ENCODE assay signal across 8 cellular contexts in genomic region chr15:31870336-31871158, GRCh38. TPM values are rescaled to one million over a fixed set of nuclear protein-coding genes. Genes with fewer than 3 reads are reported as not detected.
DNase-seq lines count a peak whose midpoint lies in the region; ATAC-seq and TF ChIP-seq lines count a peak whose summit lies in the region.

Gene OTUD7A (minus strand): TSS chr15:31870673.

- H3K9me3 Mint-ChIP-seq in activated CD4-positive, alpha-beta T cell treated with anti-CD3 and anti-CD28 coated beads, Interleukin-2, amount 10 ng/mL, durations not matched to agents 24 days and 14 days, result no peaks in the 10 kb centered on the region

- peak within 1 kb of the TSS; percentile 83 for H3K27ac Mint-ChIP-seq in activated CD4-positive, alpha-beta T cell treated with anti-CD3 and anti-CD28 coated beads, Interleukin-2, amount 10 ng/mL, durations not matched to agents 24 days and 14 days

- peak; percentile 67 for ATAC-seq in GM19043 (IDR thresholded peaks at IDR 0.05; ENCODE audit: low read depth, unreplicated experiment)
- peak; percentile 88 for ATAC-seq in HG03354 (IDR thresholded peaks at IDR 0.05; ENCODE audit: poor library complexity, severe bottlenecking, unreplicated experiment)
- ATAC-seq in left lung, result peak; percentile 97

- peaks cover 0 to 11% of the 10 kb centered on the region in 2 donors for H3K4me1 ChIP-seq in left lung

- intact Hi-C loops in activated CD4-positive, alpha-beta T cell treated with anti-CD3 and anti-CD28 coated beads, Interleukin-2, amount 10 ng/mL, durations not matched to agents 24 days and 14 days (cut with micrococcal nuclease), result loop anchor here (5.0 kb wide), 2 partner anchors 543 to 878 kb away; partner anchors contain the start of genes KLF13 and MTMR10
- intact Hi-C loops in left lung (cut with DNase I), result no loop called here

- no peaks in the 10 kb centered on the region for H3K9me3 ChIP-seq in left lung

- no peaks in the 10 kb centered on the region for H3K36me3 ChIP-seq in left lung

- peaks cover 3% of the 10 kb centered on the region for H3K36me3 Mint-ChIP-seq in activated CD4-positive, alpha-beta T cell treated with anti-CD3 and anti-CD28 coated beads, Interleukin-2, amount 10 ng/mL, durations not matched to agents 24 days and 14 days (ENCODE audit: low read depth)

- TF ChIP-seq CTCF in AG09319 (IDR thresholded peaks at IDR 0.05; ENCODE audit: low read depth, low read length) (no peak), left lung (IDR thresholded peaks at IDR 0.05) (no peak)

- H3K27me3 Mint-ChIP-seq in activated CD4-positive, alpha-beta T cell treated with anti-CD3 and anti-CD28 coated beads, Interleukin-2, amount 10 ng/mL, durations not matched to agents 24 days and 14 days, result peaks cover 42% of the 10 kb centered on the region

- H3K27me3 ChIP-seq in left lung, result peaks cover 0 to 15% of the 10 kb centered on the region in 2 donors

- peak within 1 kb of the TSS; percentile 87 for H3K4me3 Mint-ChIP-seq in activated CD4-positive, alpha-beta T cell treated with anti-CD3 and anti-CD28 coated beads, Interleukin-2, amount 10 ng/mL, durations not matched to agents 24 days and 14 days

- H3K4me1 Mint-ChIP-seq in activated CD4-positive, alpha-beta T cell treated with anti-CD3 and anti-CD28 coated beads, Interleukin-2, amount 10 ng/mL, durations not matched to agents 24 days and 14 days, result peaks cover 10% of the 10 kb centered on the region

- H3K27ac ChIP-seq in left lung, result peak within 1 kb of the TSS; percentile 56 to 66

- H3K4me3 ChIP-seq in left lung, result peak within 1 kb of the TSS; percentile 53 to 59

- DNase-seq in AG09319 (ENCODE audit: extremely low read depth, low read depth) (peak; percentile 32), NCI-H510A (lab: John Stamatoyannopoulos, UW) (peak; percentile 52), cortex of kidney (lab: John Stamatoyannopoulos, UW) (peak; percentile 28), left lung (peak; percentile 86 to 94)
- DNase-seq in activated CD4-positive, alpha-beta T cell treated with anti-CD3 and anti-CD28 coated beads, Interleukin-2, amount 10 ng/mL, durations not matched to agents 24 days and 14 days, result peak; percentile 96
- DNase-seq in stimulated activated CD4-positive, alpha-beta T cell treated with anti-CD3 and anti-CD28 coated beads, Interleukin-1b, Interleukin-23, amount 100 ng/mL, for 48 hours, result peak; percentile 78

RNA-seq across cellular contexts. Expression of gene OTUD7A, which starts in this region (rescaled TPM):
- 3.8 and 4.2 TPM in 2 replicates for total RNA-seq in activated CD4-positive, alpha-beta T cell treated with anti-CD3 and anti-CD28 coated beads, Interleukin-2, amount 10 ng/mL, durations not matched to agents 24 days and 14 days
- total RNA-seq in left lung, result 1 to 10 TPM in 1 of 2 donors, under 1 TPM in 1; 0.99 to 2.7 TPM

Comparison
In these comparisons a context has a peak if more than half of its experiments do, and no peak if none do; other contexts are left out.
1. Peak in every context shown above with its lines: DNase-seq, ATAC-seq, H3K4me3 ChIP-seq and H3K27ac ChIP-seq.
2. DNase-seq: peak in every context shown above with its lines; median percentile 96 in activated CD4-positive, alpha-beta T cell treated with anti-CD3 and anti-CD28 coated beads, Interleukin-2, amount 10 ng/mL, durations not matched to agents 24 days and 14 days; 90 in left lung; 78 in stimulated activated CD4-positive, alpha-beta T cell treated with anti-CD3 and anti-CD28 coated beads, Interleukin-1b, Interleukin-23, amount 100 ng/mL, for 48 hours; 52 in NCI-H510A; 32 in AG09319; 28 in cortex of kidney.